In genomic region chr2:16625201-16625729, GRCh38 we compare ENCODE assay signal across 8 cellular contexts. TPM values are rescaled to one million over a fixed set of nuclear protein-coding genes. Genes with fewer than 3 reads are reported as not detected.
DNase-seq lines count a peak whose midpoint lies in the region; ATAC-seq and TF ChIP-seq lines count a peak whose summit lies in the region.

No MANE protein-coding gene starts in this region.

- TF ChIP-seq EP300 in upper lobe of left lung (IDR thresholded peaks at IDR 0.05) = no peak

- no peak for DNase-seq in activated naive CD4-positive, alpha-beta T cell treated with anti-CD3 and anti-CD28 coated beads, Interleukin-2, amount 10 ng/mL, durations not matched to agents 7 days and 5 days
- DNase-seq in activated naive CD4-positive, alpha-beta T cell treated with Interleukin-2 at 50 U/mL for 16 hours = no peak
- DNase-seq in T-helper 17 cell (no peak), left lung (peak; percentile 58 to 82), upper lobe of left lung (peak; percentile 39 to 78)
- DNase-seq in stimulated activated CD4-positive, alpha-beta T cell treated with anti-CD3 and anti-CD28 coated beads, Interleukin-4, amount 100 ng/mL, for 24 hours = no peak

- H3K27ac ChIP-seq in left lung = peak overlapping the region; percentile 80 to 97
- peak overlapping the region; percentile 64 to 86 (median 82) for H3K27ac ChIP-seq in upper lobe of left lung

- 33 to 34% methylated on average over 5 of the region's 5 CpGs for WGBS in upper lobe of left lung, 2 donors

- peaks cover 13% of the 10 kb centered on the region for H3K27me3 Mint-ChIP-seq in activated naive CD4-positive, alpha-beta T cell treated with anti-CD3 and anti-CD28 coated beads, Interleukin-2, amount 10 ng/mL, durations not matched to agents 7 days and 5 days
- H3K27me3 Mint-ChIP-seq in T-helper 17 cell = peaks cover 36% of the 10 kb centered on the region

- H3K4me1 Mint-ChIP-seq in activated naive CD4-positive, alpha-beta T cell treated with anti-CD3 and anti-CD28 coated beads, Interleukin-2, amount 10 ng/mL, durations not matched to agents 7 days and 5 days = peaks cover 67% of the 10 kb centered on the region
- peaks cover 24% of the 10 kb centered on the region for H3K4me1 Mint-ChIP-seq in T-helper 17 cell

- intact Hi-C loops in left lung (cut with DNase I) = no loop called here

- TF ChIP-seq CTCF in left lung (IDR thresholded peaks at IDR 0.05) (no peak), upper lobe of left lung (IDR thresholded peaks at IDR 0.05) (no peak)

- H3K27me3 ChIP-seq in left lung (no peaks in the 10 kb centered on the region), upper lobe of left lung (no peaks in the 10 kb centered on the region)

- no peaks in the 10 kb centered on the region for H3K9me3 Mint-ChIP-seq in activated naive CD4-positive, alpha-beta T cell treated with anti-CD3 and anti-CD28 coated beads, Interleukin-2, amount 10 ng/mL, durations not matched to agents 7 days and 5 days

- H3K36me3 Mint-ChIP-seq in activated naive CD4-positive, alpha-beta T cell treated with anti-CD3 and anti-CD28 coated beads, Interleukin-2, amount 10 ng/mL, durations not matched to agents 7 days and 5 days = no peaks in the 10 kb centered on the region
- no peaks in the 10 kb centered on the region for H3K36me3 Mint-ChIP-seq in T-helper 17 cell (ENCODE audit: low read depth)

- H3K36me3 ChIP-seq in left lung (no peaks in the 10 kb centered on the region), upper lobe of left lung (peaks cover 0 to 20% (median 0%) of the 10 kb centered on the region in 4 donors)

- no peak overlapping the region for H3K4me3 Mint-ChIP-seq in activated naive CD4-positive, alpha-beta T cell treated with anti-CD3 and anti-CD28 coated beads, Interleukin-2, amount 10 ng/mL, durations not matched to agents 7 days and 5 days
- H3K4me3 Mint-ChIP-seq in T-helper 17 cell = no peak overlapping the region

- ATAC-seq in T-helper 17 cell = peak; percentile 53
- ATAC-seq in left lung = peak; percentile 40
- peak; percentile 62 to 77 for ATAC-seq in upper lobe of left lung (ENCODE audit: low FRiP score in 2 of 2)
- ATAC-seq in GM21786 (IDR thresholded peaks at IDR 0.05; ENCODE audit: unreplicated experiment) = no peak
- ATAC-seq in HG02623 (IDR thresholded peaks at IDR 0.05; ENCODE audit: unreplicated experiment) = no peak

- H3K27ac Mint-ChIP-seq in activated naive CD4-positive, alpha-beta T cell treated with anti-CD3 and anti-CD28 coated beads, Interleukin-2, amount 10 ng/mL, durations not matched to agents 7 days and 5 days = peak overlapping the region; percentile 64
- H3K27ac Mint-ChIP-seq in T-helper 17 cell = no peak overlapping the region

- TF ChIP-seq POLR2A in upper lobe of left lung (IDR thresholded peaks at IDR 0.05) = peak in 1 of 4 donors; percentile 33

- no peak overlapping the region for H3K4me3 ChIP-seq in left lung
- no peak overlapping the region for H3K4me3 ChIP-seq in upper lobe of left lung

- CTCF ChIA-PET in activated naive CD4-positive, alpha-beta T cell treated with anti-CD3 and anti-CD28 coated beads, Interleukin-2, amount 10 ng/mL, durations not matched to agents 7 days and 5 days (lab: Charles Lee) = interaction anchor here (1.3 kb wide), 1 partner anchor 16 kb away, joined by 4 read pairs; no protein-coding TSS in a partner anchor

- H3K9me3 ChIP-seq in T-helper 17 cell (ENCODE audit: control insufficient read depth, low read length, poor library complexity, severe bottlenecking) = no peaks in the 10 kb centered on the region
- H3K9me3 ChIP-seq in left lung = no peaks in the 10 kb centered on the region
- H3K9me3 ChIP-seq in upper lobe of left lung = no peaks in the 10 kb centered on the region

- H3K4me1 ChIP-seq in left lung = peaks cover 26 to 100% of the 10 kb centered on the region in 2 donors
- H3K4me1 ChIP-seq in upper lobe of left lung = peaks cover 47 to 93% (median 68%) of the 10 kb centered on the region in 4 donors

RNA-seq across cellular contexts. Expression of gene CYRIA, which starts 40.4 kb away (rescaled TPM):
- 1 to 10 TPM in 1 of 2 donors, under 1 TPM in 1; 0.68 to 2.4 TPM for total RNA-seq in T-helper 17 cell
- total RNA-seq in left lung = 10 to 100 TPM; 20.3 to 21.3 TPM
- 10 to 100 TPM; 14.9 to 23.5 (median 20.5) TPM for total RNA-seq in upper lobe of left lung

Comparison
In these comparisons a context has a peak if more than half of its experiments do, and no peak if none do; other contexts are left out.
1. DNase-seq: peak in left lung (2 of 2) and upper lobe of left lung (2 of 2); none in activated naive CD4-positive, alpha-beta T cell treated with anti-CD3 and anti-CD28 coated beads, Interleukin-2, amount 10 ng/mL, durations not matched to agents 7 days and 5 days (single experiment), activated naive CD4-positive, alpha-beta T cell treated with Interleukin-2 at 50 U/mL for 16 hours (single experiment), T-helper 17 cell (0 of 3) and stimulated activated CD4-positive, alpha-beta T cell treated with anti-CD3 and anti-CD28 coated beads, Interleukin-4, amount 100 ng/mL, for 24 hours (single experiment).
2. ATAC-seq: peak in T-helper 17 cell (single experiment), left lung (single experiment) and upper lobe of left lung (2 of 2); none in GM21786 (single experiment) and HG02623 (single experiment).
3. RNA of gene CYRIA, which starts 40.4 kb away (total RNA-seq): 14.9 to 23.5 TPM in upper lobe of left lung and 20.3 to 21.3 TPM in left lung; 0.68 to 2.4 TPM in T-helper 17 cell; every median in the first group is over 4 times any median in the second.